In genomic region chrX:15790766-15791380, GRCh38 we compare ENCODE assay signal across 8 cellular contexts. TPM values are rescaled to one million over a fixed set of nuclear protein-coding genes. Genes with fewer than 3 reads are reported as not detected.
DNase-seq lines count a peak whose midpoint lies in the region; ATAC-seq and TF ChIP-seq lines count a peak whose summit lies in the region.

No MANE protein-coding gene starts in this region.

- DNase-seq in CD4-positive, alpha-beta memory T cell = no peak
- peak; percentile 4 for DNase-seq in KG1 (lab: John Stamatoyannopoulos, UW)
- DNase-seq in caudate nucleus (lab: John Stamatoyannopoulos, UW) = peak in 8 of 61 donors; percentile 15 to 67 (median 28)
- no peak for DNase-seq in lung (ENCODE audit: low spot score)
- DNase-seq in AG08396 (ENCODE audit: low spot score) = no peak
- DNase-seq in activated CD4-positive, CD25-positive, alpha-beta regulatory T cell treated with anti-CD3 and anti-CD28 coated beads, Interleukin-2, amount 50 U/mL, for 72 hours = no peak
- no peak for DNase-seq in activated CD4-positive, alpha-beta T cell treated with anti-CD3 and anti-CD28 coated beads, Interleukin-2, amount 10 ng/mL, durations not matched to agents 24 days and 14 days

- peaks cover 13 to 27% of the 10 kb centered on the region in 2 donors for H3K36me3 Mint-ChIP-seq in CD4-positive, alpha-beta memory T cell
- H3K36me3 Mint-ChIP-seq in activated CD4-positive, alpha-beta T cell treated with anti-CD3 and anti-CD28 coated beads, Interleukin-2, amount 10 ng/mL, durations not matched to agents 24 days and 14 days (ENCODE audit: low read depth) = peaks cover 12% of the 10 kb centered on the region

- H3K27ac Mint-ChIP-seq in CD4-positive, alpha-beta memory T cell = no peak overlapping the region
- no peak overlapping the region for H3K27ac Mint-ChIP-seq in activated CD4-positive, alpha-beta T cell treated with anti-CD3 and anti-CD28 coated beads, Interleukin-2, amount 10 ng/mL, durations not matched to agents 24 days and 14 days

- H3K27me3 ChIP-seq in CD4-positive, alpha-beta memory T cell (ENCODE audit: insufficient read depth, low read length) = no peaks in the 10 kb centered on the region
- no peaks in the 10 kb centered on the region for H3K27me3 ChIP-seq in lung (ENCODE audit: control insufficient read depth, insufficient read depth)

- H3K4me1 ChIP-seq in CD4-positive, alpha-beta memory T cell (ENCODE audit: insufficient read depth, low read length) = peaks cover 37% of the 10 kb centered on the region
- H3K4me1 ChIP-seq in lung (ENCODE audit: control insufficient read depth in 2 of 2, insufficient read depth in 2 of 2, low read length in 2 of 2) = no peaks in the 10 kb centered on the region

- intact Hi-C loops in CD4-positive, alpha-beta memory T cell (cut with micrococcal nuclease) = loop anchor here (1.0 to 2.0 kb wide), 5 partner anchors 40 to 116 kb away; partner anchors contain the start of genes AP1S2 and CA5B
- intact Hi-C loops in activated CD4-positive, alpha-beta T cell treated with anti-CD3 and anti-CD28 coated beads, Interleukin-2, amount 10 ng/mL, durations not matched to agents 24 days and 14 days (cut with micrococcal nuclease) = loop anchor here (1.0 to 10.0 kb wide), 6 partner anchors 26 to 924 kb away; partner anchors contain the start of genes AP1S2, CA5B, CTPS2 and SYAP1

- CTCF ChIA-PET in CD4-positive, alpha-beta memory T cell (lab: Charles Lee; ENCODE audit: partially characterized antibody) = interaction anchor here (0.7 to 2.5 kb wide), 3 partner anchors 25 to 104 kb away, joined by 3 to 13 read pairs (median 8); no protein-coding TSS in a partner anchor

- H3K27ac ChIP-seq in CD4-positive, alpha-beta memory T cell (ENCODE audit: low read depth, low read length) = peak overlapping the region; percentile 83
- H3K27ac ChIP-seq in caudate nucleus (ENCODE audit: low read depth, low read length) = peak overlapping the region; percentile 60
- H3K27ac ChIP-seq in lung (ENCODE audit: low read depth in 1 of 2, low read length in 1 of 2) = peak overlapping the region; percentile 82 to 83

- H3K27me3 Mint-ChIP-seq in CD4-positive, alpha-beta memory T cell = no peaks in the 10 kb centered on the region
- H3K27me3 Mint-ChIP-seq in activated CD4-positive, alpha-beta T cell treated with anti-CD3 and anti-CD28 coated beads, Interleukin-2, amount 10 ng/mL, durations not matched to agents 24 days and 14 days = no peaks in the 10 kb centered on the region

- H3K4me3 ChIP-seq in CD4-positive, alpha-beta memory T cell (ENCODE audit: low read length in 2 of 2) = peak overlapping the region; percentile 65 to 76
- H3K4me3 ChIP-seq in lung = peak overlapping the region; percentile 60

- TF ChIP-seq CTCF in lung (IDR thresholded peaks at IDR 0.05; ENCODE audit: control extremely low read depth, extremely low read depth) = no peak

- no peaks in the 10 kb centered on the region for H3K9me3 Mint-ChIP-seq in CD4-positive, alpha-beta memory T cell
- no peaks in the 10 kb centered on the region for H3K9me3 Mint-ChIP-seq in activated CD4-positive, alpha-beta T cell treated with anti-CD3 and anti-CD28 coated beads, Interleukin-2, amount 10 ng/mL, durations not matched to agents 24 days and 14 days

- peaks cover 14 to 42% (median 29%) of the 10 kb centered on the region in 4 donors for H3K4me1 Mint-ChIP-seq in CD4-positive, alpha-beta memory T cell
- H3K4me1 Mint-ChIP-seq in activated CD4-positive, alpha-beta T cell treated with anti-CD3 and anti-CD28 coated beads, Interleukin-2, amount 10 ng/mL, durations not matched to agents 24 days and 14 days = peaks cover 13% of the 10 kb centered on the region

- H3K4me3 Mint-ChIP-seq in CD4-positive, alpha-beta memory T cell = no peak overlapping the region
- no peak overlapping the region for H3K4me3 Mint-ChIP-seq in activated CD4-positive, alpha-beta T cell treated with anti-CD3 and anti-CD28 coated beads, Interleukin-2, amount 10 ng/mL, durations not matched to agents 24 days and 14 days

- POLR2A ChIA-PET in CD4-positive, alpha-beta memory T cell (lab: Charles Lee; ENCODE audit: partially characterized antibody) = interaction anchor here (0.7 to 3.6 kb wide), 10 partner anchors 9 to 116 kb away, joined by 3 to 34 read pairs (median 12); partner anchors contain the start of genes AP1S2 and CA5B

- WGBS in lung, 2 donors = 2 to 6% methylated on average over 19 of the region's 19 CpGs

- H3K9me3 ChIP-seq in CD4-positive, alpha-beta memory T cell (ENCODE audit: control insufficient read depth in 1 of 2, low read length in 2 of 2) = no peaks in the 10 kb centered on the region
- no peaks in the 10 kb centered on the region for H3K9me3 ChIP-seq in lung (ENCODE audit: control insufficient read depth in 2 of 2, insufficient read depth in 1 of 2, low read length in 1 of 2)

- no peaks in the 10 kb centered on the region for H3K36me3 ChIP-seq in CD4-positive, alpha-beta memory T cell (ENCODE audit: insufficient read depth, low read length)
- no peaks in the 10 kb centered on the region for H3K36me3 ChIP-seq in lung (ENCODE audit: control insufficient read depth in 2 of 2, insufficient read depth in 2 of 2, low read length in 2 of 2)

- ATAC-seq in GM21390 (IDR thresholded peaks at IDR 0.05; ENCODE audit: unreplicated experiment) (peak; percentile 39), lung (ENCODE audit: insufficient read depth, low FRiP score) (no peak)

RNA-seq across cellular contexts. Expression of gene ZRSR2, which starts 0.6 kb away (rescaled TPM):
- total RNA-seq in CD4-positive, alpha-beta memory T cell = 10 to 100 TPM; 30.1 to 30.7 TPM
- 10 to 100 TPM; 19.5 to 42.2 TPM for polyA plus RNA-seq in CD4-positive, alpha-beta memory T cell
- 10 to 100 TPM in 1 of 2 donors, 1 to 10 TPM in 1; 7.1 to 11.2 TPM for total RNA-seq in lung
- polyA plus RNA-seq in lung = 10 to 100 TPM in 1 of 2 donors, 1 to 10 TPM in 1; 8.9 to 32.8 TPM
- 20.0 and 20.3 TPM in 2 replicates for total RNA-seq in activated CD4-positive, alpha-beta T cell treated with anti-CD3 and anti-CD28 coated beads, Interleukin-2, amount 10 ng/mL, durations not matched to agents 24 days and 14 days

RNA-seq across cellular contexts. Expression of gene CA5B, which starts 52.8 kb away (rescaled TPM):
- total RNA-seq in CD4-positive, alpha-beta memory T cell = 10 to 100 TPM; 45.7 to 54.5 TPM
- polyA plus RNA-seq in CD4-positive, alpha-beta memory T cell = 100 to 1,000 TPM in 1 of 2 donors, 10 to 100 TPM in 1; 89.2 to 164 TPM
- 10 to 100 TPM; 17.2 to 22.3 TPM for total RNA-seq in lung
- 1 to 10 TPM; 2.1 to 2.6 TPM for polyA plus RNA-seq in lung
- total RNA-seq in activated CD4-positive, alpha-beta T cell treated with anti-CD3 and anti-CD28 coated beads, Interleukin-2, amount 10 ng/mL, durations not matched to agents 24 days and 14 days = 4.7 and 5.9 TPM in 2 replicates
